Comparison of ENCODE assay signal across 1 cellular context in the genomic region with DNA sequence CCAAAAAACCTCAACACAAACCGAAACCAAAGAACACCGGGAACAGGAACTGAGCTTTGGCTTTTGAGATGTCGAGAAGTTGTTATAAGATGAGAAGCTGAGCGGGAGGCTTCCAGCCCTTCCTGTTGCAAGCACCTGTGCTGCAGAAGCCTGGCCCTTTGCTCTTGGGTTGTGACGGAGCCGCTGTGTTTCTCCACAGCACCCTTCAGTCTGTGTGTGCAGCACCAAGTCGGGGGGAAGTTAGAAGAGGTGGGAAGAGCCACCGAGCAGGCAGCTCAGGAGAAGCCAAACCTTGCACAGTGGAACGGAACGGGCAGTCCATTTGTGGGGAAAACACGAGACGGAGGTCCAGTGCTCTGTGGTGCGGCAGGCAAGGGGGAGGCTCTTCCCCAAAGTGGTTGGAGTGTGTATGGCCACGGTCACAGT.
TF ChIP-seq lines count a peak whose summit lies in the region.

No MANE protein-coding gene starts in this region.

TF ChIP-seq in WTC11, 78 proteins besides CTCF, POLR2A, EP300 and RAD21 (continued from another document):
- no peak for TF ChIP-seq ZNF671 (CRISPR knock-in tag; IDR thresholded peaks at IDR 0.05)
- TF ChIP-seq, protein P1, sequence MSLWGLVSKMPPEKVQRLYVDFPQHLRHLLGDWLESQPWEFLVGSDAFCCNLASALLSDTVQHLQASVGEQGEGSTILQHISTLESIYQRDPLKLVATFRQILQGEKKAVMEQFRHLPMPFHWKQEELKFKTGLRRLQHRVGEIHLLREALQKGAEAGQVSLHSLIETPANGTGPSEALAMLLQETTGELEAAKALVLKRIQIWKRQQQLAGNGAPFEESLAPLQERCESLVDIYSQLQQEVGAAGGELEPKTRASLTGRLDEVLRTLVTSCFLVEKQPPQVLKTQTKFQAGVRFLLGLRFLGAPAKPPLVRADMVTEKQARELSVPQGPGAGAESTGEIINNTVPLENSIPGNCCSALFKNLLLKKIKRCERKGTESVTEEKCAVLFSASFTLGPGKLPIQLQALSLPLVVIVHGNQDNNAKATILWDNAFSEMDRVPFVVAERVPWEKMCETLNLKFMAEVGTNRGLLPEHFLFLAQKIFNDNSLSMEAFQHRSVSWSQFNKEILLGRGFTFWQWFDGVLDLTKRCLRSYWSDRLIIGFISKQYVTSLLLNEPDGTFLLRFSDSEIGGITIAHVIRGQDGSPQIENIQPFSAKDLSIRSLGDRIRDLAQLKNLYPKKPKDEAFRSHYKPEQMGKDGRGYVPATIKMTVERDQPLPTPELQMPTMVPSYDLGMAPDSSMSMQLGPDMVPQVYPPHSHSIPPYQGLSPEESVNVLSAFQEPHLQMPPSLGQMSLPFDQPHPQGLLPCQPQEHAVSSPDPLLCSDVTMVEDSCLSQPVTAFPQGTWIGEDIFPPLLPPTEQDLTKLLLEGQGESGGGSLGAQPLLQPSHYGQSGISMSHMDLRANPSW (CRISPR knock-in tag; conservative IDR thresholded peaks at IDR 0.05; ENCODE audit: low read depth) = no peak
- no peak for TF ChIP-seq FOXP1 (CRISPR knock-in tag; IDR thresholded peaks at IDR 0.05; ENCODE audit: borderline replicate concordance)
- no peak for TF ChIP-seq MXD4 (CRISPR knock-in tag; IDR thresholded peaks at IDR 0.05; ENCODE audit: borderline replicate concordance)
- TF ChIP-seq GRHL2 (CRISPR knock-in tag; IDR thresholded peaks at IDR 0.05; ENCODE audit: insufficient replicate concordance, severe bottlenecking) = no peak
- TF ChIP-seq, protein P2, sequence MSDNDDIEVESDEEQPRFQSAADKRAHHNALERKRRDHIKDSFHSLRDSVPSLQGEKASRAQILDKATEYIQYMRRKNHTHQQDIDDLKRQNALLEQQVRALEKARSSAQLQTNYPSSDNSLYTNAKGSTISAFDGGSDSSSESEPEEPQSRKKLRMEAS (CRISPR knock-in tag; IDR thresholded peaks at IDR 0.05) = no peak
TF ChIP-seq in WTC11: peak in this region for 0.
